11 cellular contexts compared by ENCODE assay signal in the genomic region with DNA sequence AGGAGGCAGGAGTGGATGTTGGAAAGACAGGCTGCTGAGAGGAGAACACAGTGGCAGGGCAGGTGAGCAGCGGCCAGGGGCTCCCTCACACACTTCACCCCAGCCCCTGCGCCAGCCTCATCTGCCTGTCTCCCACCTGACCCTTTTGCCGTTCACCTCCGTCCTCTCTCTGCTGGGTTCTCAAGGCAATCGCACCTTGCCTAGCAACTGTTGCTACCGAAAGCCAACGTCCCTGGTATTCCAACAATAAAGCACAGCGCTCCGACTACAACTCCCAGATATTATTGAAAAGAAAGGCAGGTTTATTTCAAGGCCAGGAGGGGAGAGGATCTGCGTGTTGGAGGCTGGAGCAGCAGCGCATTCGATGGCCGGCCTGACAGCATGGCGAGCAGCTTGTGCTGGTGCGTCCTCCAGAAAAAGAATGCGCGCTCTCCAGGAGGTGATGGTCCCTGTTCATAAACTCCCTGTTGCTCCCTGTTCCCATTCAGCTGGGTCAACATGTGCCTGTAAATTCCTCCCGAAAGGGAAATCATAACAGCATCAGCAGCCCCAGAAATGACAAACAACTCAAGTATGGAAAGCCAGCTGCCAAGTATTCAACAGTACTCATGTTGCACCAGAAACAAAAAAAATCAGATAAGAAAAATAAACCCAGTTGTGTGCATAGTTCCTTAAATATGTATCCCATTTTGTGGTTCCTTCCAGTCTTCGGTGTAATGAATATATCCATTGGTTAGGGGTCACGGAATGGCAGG.
A peak's percentile ranks its signal among the peaks of the same experiment; 100 is the strongest.
DNase-seq lines count a peak whose midpoint lies in the region; ATAC-seq and TF ChIP-seq lines count a peak whose summit lies in the region.
"Had no signal": no experiment of that assay in that cellular context is flagged by ENCODE, and none has a peak within 500 bp of the region (broad histone marks: within the 10 kb centered on the region; RNA-seq: fewer than 3 reads in every experiment).

No MANE protein-coding gene starts in this region.

- 87% methylated on average over 20 of the region's 20 CpGs for WGBS in smooth muscle cell (ENCODE audit: low lambda C conversion rate)

- H3K9ac ChIP-seq in fibroblast of lung (ENCODE audit: insufficient read depth, low read length), result no peak overlapping the region
- no peak overlapping the region for H3K9ac ChIP-seq in smooth muscle cell (ENCODE audit: low read depth)

- H3K9me3 ChIP-seq in fibroblast of lung (ENCODE audit: control insufficient read depth, insufficient read depth, low read depth, low read length) (no peaks in the 10 kb centered on the region), smooth muscle cell (replicated peaks; ENCODE audit: low read depth) (no peaks in the 10 kb centered on the region)

- H3F3A ChIP-seq in smooth muscle cell (ENCODE audit: low read depth), result no peaks in the 10 kb centered on the region

- H2AFZ ChIP-seq in fibroblast of lung (ENCODE audit: low read length) (no peak overlapping the region), smooth muscle cell (ENCODE audit: low read depth) (no peak overlapping the region)

- H3K4me1 ChIP-seq in fibroblast of lung (ENCODE audit: control insufficient read depth, extremely low read depth, insufficient read depth, low read length), result peaks cover 16% of the 10 kb centered on the region
- H3K4me1 ChIP-seq in smooth muscle cell (ENCODE audit: low read depth), result no peaks in the 10 kb centered on the region

- intact Hi-C loops in posterior cingulate gyrus (cut with DNase I), result no loop called here

- peak overlapping the region; percentile 55 for H3K4me2 ChIP-seq in fibroblast of lung (ENCODE audit: extremely low read depth, insufficient read depth, low read length)
- H3K4me2 ChIP-seq in smooth muscle cell, result peak overlapping the region; percentile 35

- no peak for ATAC-seq in HG03159 (IDR thresholded peaks at IDR 0.05; ENCODE audit: unreplicated experiment)

- H3K4me3 ChIP-seq in fibroblast of lung (replicated peaks in 1 of 4; ENCODE audit: control extremely low read depth in 1 of 4, insufficient read depth in 1 of 4, low read depth in 3 of 4, low read length in 4 of 4), result no peak overlapping the region
- no peak overlapping the region for H3K4me3 ChIP-seq in smooth muscle cell

- DNase-seq in Daoy (ENCODE audit: low read depth) (peak; percentile 55), NCI-H226 (peak; percentile 15), fibroblast of lung (ENCODE audit: low read depth in 2 of 2) (peak; percentile 80 to 98), smooth muscle cell (lab: John Stamatoyannopoulos, UW; ENCODE audit: unreplicated experiment) (no peak), posterior cingulate gyrus (no peak), NCI-H1694 (lab: John Stamatoyannopoulos, UW) (no peak)
- DNase-seq in activated CD8-positive, alpha-beta memory T cell treated with anti-CD3 and anti-CD28 coated beads, Interleukin-2, amount 50 U/mL, for 48 hours, result no peak
- DNase-seq: glutamatergic neuron, NCI-H82, retina had no signal

- H4K20me1 ChIP-seq in fibroblast of lung (ENCODE audit: control insufficient read depth, extremely low read depth, insufficient read depth, low read length), result no peaks in the 10 kb centered on the region
- H4K20me1 ChIP-seq in smooth muscle cell (ENCODE audit: low read depth), result no peaks in the 10 kb centered on the region

- no peaks in the 10 kb centered on the region for H3K27me3 ChIP-seq in fibroblast of lung (ENCODE audit: control insufficient read depth, insufficient read depth, low read length)
- H3K27me3 ChIP-seq in smooth muscle cell (ENCODE audit: low read depth), result no peaks in the 10 kb centered on the region

- H3K79me2 ChIP-seq in fibroblast of lung (ENCODE audit: control insufficient read depth, insufficient read depth, low read length), result no peaks in the 10 kb centered on the region
- H3K79me2 ChIP-seq in smooth muscle cell (ENCODE audit: low read depth), result no peaks in the 10 kb centered on the region

- H3K27ac ChIP-seq in fibroblast of lung (ENCODE audit: insufficient read depth, low read length) (peak overlapping the region; percentile 52), smooth muscle cell (ENCODE audit: low read depth) (peak overlapping the region; percentile 39)

- TF ChIP-seq CTCF in fibroblast of lung (conservative IDR thresholded peaks at IDR 0.05 in 1 of 2, IDR thresholded peaks at IDR 0.05 in 1 of 2; ENCODE audit: low read depth in 1 of 2, low read length in 2 of 2) (no peak), smooth muscle cell (IDR thresholded peaks at IDR 0.05; ENCODE audit: borderline replicate concordance, insufficient read depth, poor library complexity, severe bottlenecking) (no peak)

- H3K36me3 ChIP-seq in fibroblast of lung (ENCODE audit: control insufficient read depth, insufficient read depth, low read length) (no peaks in the 10 kb centered on the region), smooth muscle cell (ENCODE audit: low read depth) (no peaks in the 10 kb centered on the region)

Comparison
In these comparisons a context has a peak if more than half of its experiments do, and no peak if none do; other contexts are left out.
1. DNase-seq: peak in Daoy (single experiment), NCI-H226 (single experiment) and fibroblast of lung (2 of 2); none in smooth muscle cell (single experiment), posterior cingulate gyrus (0 of 10), activated CD8-positive, alpha-beta memory T cell treated with anti-CD3 and anti-CD28 coated beads, Interleukin-2, amount 50 U/mL, for 48 hours (single experiment) and NCI-H1694 (single experiment).